ENCODE assay signal across 26 cellular contexts in genomic region chr18:23852236-23853045, GRCh38.
DNase-seq lines count a peak whose midpoint lies in the region; ATAC-seq, FAIRE-seq and TF ChIP-seq lines count a peak whose summit lies in the region.
"Had no signal": no experiment of that assay in that cellular context is flagged by ENCODE, and none has a peak within 500 bp of the region (broad histone marks: within the 10 kb centered on the region; RNA-seq: fewer than 3 reads in every experiment).

No MANE protein-coding gene starts in this region.

- no peaks in the 10 kb centered on the region for H4K20me1 ChIP-seq in HepG2 (ENCODE audit: insufficient read depth, low read length)

- peaks cover 13% of the 10 kb centered on the region for H3K4me1 Mint-ChIP-seq in activated naive CD8-positive, alpha-beta T cell treated with anti-CD3 and anti-CD28 coated beads, Interleukin-2, amount 10 ng/mL, durations not matched to agents 7 days and 5 days
- H3K4me1 Mint-ChIP-seq in glutamatergic neuron (ENCODE audit: low read depth, unreplicated experiment) = peaks cover 9% of the 10 kb centered on the region
- H3K4me1 Mint-ChIP-seq: brain had no signal

- no peaks in the 10 kb centered on the region for H3K9me3 ChIP-seq in HepG2 (ENCODE audit: low read length)
- H3K9me3 ChIP-seq in right lobe of liver = no peaks in the 10 kb centered on the region
- H3K9me3 ChIP-seq: colonic mucosa, HAP-1, SK-N-SH had no signal

- in situ Hi-C loops in HepG2 (cut with HindIII; ENCODE audit: extremely low pct_ligation_motif_present, low pct_unique_long_range_greater_than_20kb) = no loop called here

- no peak for TF ChIP-seq CTCF in HepG2 (CRISPR knock-in tag; IDR thresholded peaks at IDR 0.05)
- TF ChIP-seq CTCF in right lobe of liver (IDR thresholded peaks at IDR 0.05) = no peak
- TF ChIP-seq CTCF in glutamatergic neuron (IDR thresholded peaks at IDR 0.05; ENCODE audit: partially characterized antibody, unreplicated experiment) = no peak

- H3K27ac Mint-ChIP-seq in activated naive CD8-positive, alpha-beta T cell treated with anti-CD3 and anti-CD28 coated beads, Interleukin-2, amount 10 ng/mL, durations not matched to agents 7 days and 5 days = peak overlapping the region; percentile 17
- no peak overlapping the region for H3K27ac Mint-ChIP-seq in glutamatergic neuron (ENCODE audit: unreplicated experiment)
- H3K27ac Mint-ChIP-seq: brain, nephron progenitor cell had no signal

- H3K4me1 ChIP-seq in HepG2 (ENCODE audit: insufficient read depth, low read length) = peaks cover 18% of the 10 kb centered on the region
- H3K4me1 ChIP-seq in right lobe of liver = peaks cover 0 to 12% (median 5%) of the 10 kb centered on the region in 4 donors
- H3K4me1 ChIP-seq: colonic mucosa, HAP-1 had no signal

- no peak for FAIRE-seq in HepG2 (lab: Jason Lieb, UNC)

- H3K4me2 ChIP-seq in HepG2 (ENCODE audit: low read depth, low read length) = no peak overlapping the region
- H3K4me2 ChIP-seq: PC-9, SK-N-SH had no signal

- H3K79me2 ChIP-seq in HepG2 (ENCODE audit: insufficient read depth, low read length) = no peaks in the 10 kb centered on the region

- TF ChIP-seq EP300 in HepG2 (IDR thresholded peaks at IDR 0.05; ENCODE audit: low read depth in 2 of 2, low read length in 2 of 2) (no peak), HepG2 (CRISPR knock-in tag; IDR thresholded peaks at IDR 0.05; ENCODE audit: borderline replicate concordance) (no peak)

- H3K4me3 ChIP-seq in HepG2 (replicated peaks in 1 of 3; ENCODE audit: insufficient read depth in 1 of 3, low read depth in 2 of 3, low read length in 3 of 3) (no peak overlapping the region), right lobe of liver (no peak overlapping the region)
- H3K4me3 ChIP-seq: colonic mucosa, HAP-1, PC-9 had no signal

- H3K27ac ChIP-seq in HepG2 (ENCODE audit: extremely low read length, insufficient read depth, low read length) = no peak overlapping the region
- H3K27ac ChIP-seq in right lobe of liver = no peak overlapping the region
- H3K27ac ChIP-seq: colonic mucosa, HL-60, PC-9 had no signal

- no peaks in the 10 kb centered on the region for H3K36me3 Mint-ChIP-seq in activated naive CD8-positive, alpha-beta T cell treated with anti-CD3 and anti-CD28 coated beads, Interleukin-2, amount 10 ng/mL, durations not matched to agents 7 days and 5 days
- H3K36me3 Mint-ChIP-seq in glutamatergic neuron (ENCODE audit: unreplicated experiment) = no peaks in the 10 kb centered on the region
- H3K36me3 Mint-ChIP-seq: brain, IgD-negative memory B cell had no signal

- TF ChIP-seq RAD21 in HepG2 (CRISPR knock-in tag; IDR thresholded peaks at IDR 0.05) = no peak

- POLR2A ChIA-PET in HepG2 (lab: Yijun Ruan, JAX) = no interaction called here
- POLR2A ChIA-PET in activated naive CD8-positive, alpha-beta T cell treated with anti-CD3 and anti-CD28 coated beads, Interleukin-2, amount 10 ng/mL, durations not matched to agents 7 days and 5 days (lab: Charles Lee) = no interaction called here

- DNase-seq in HepG2 (ENCODE audit: low spot score) (no peak), right lobe of liver (no peak), MV-4-11 (lab: John Stamatoyannopoulos, UW) (peak; percentile 71), T-helper 1 cell (no peak), glutamatergic neuron (no peak), inferior parietal cortex (ENCODE audit: extremely low spot score) (no peak)
- no peak for DNase-seq in activated naive CD8-positive, alpha-beta T cell treated with anti-CD3 and anti-CD28 coated beads, Interleukin-2, amount 10 ng/mL, durations not matched to agents 7 days and 5 days
- DNase-seq: ACHN; activated CD4-positive, alpha-beta T cell treated with anti-CD3 and anti-CD28 coated beads for 48 hours; activated naive CD4-positive, alpha-beta T cell; colonic mucosa; foreskin melanocyte; mammary epithelial cell; NCI-H1105 treated with DMSO at 0.1 percent for 48 hours; NCI-H524; nephron progenitor cell; PC-9; SK-N-SH; stimulated activated CD4-positive, alpha-beta T cell treated with anti-CD3 and anti-CD28 coated beads, Interleukin-12 subunit alpha, Interleukin-12 subunit beta, amount 100 ng/mL, for 4 hours; T1000; trophoblast cell had no signal

- no TSS peak for BruUV-seq in HepG2 (replicated peaks; lab: Mats Ljungman, UMichigan)

- H3K9ac ChIP-seq in HepG2 (ENCODE audit: insufficient read depth, low read depth, low read length) = no peak overlapping the region
- H3K9ac ChIP-seq: SK-N-SH had no signal

- H3K9me3 Mint-ChIP-seq in activated naive CD8-positive, alpha-beta T cell treated with anti-CD3 and anti-CD28 coated beads, Interleukin-2, amount 10 ng/mL, durations not matched to agents 7 days and 5 days = no peaks in the 10 kb centered on the region
- no peaks in the 10 kb centered on the region for H3K9me3 Mint-ChIP-seq in glutamatergic neuron (ENCODE audit: unreplicated experiment)
- H3K9me3 Mint-ChIP-seq: nephron progenitor cell had no signal

- peaks cover 2% of the 10 kb centered on the region for H3K27me3 Mint-ChIP-seq in activated naive CD8-positive, alpha-beta T cell treated with anti-CD3 and anti-CD28 coated beads, Interleukin-2, amount 10 ng/mL, durations not matched to agents 7 days and 5 days
- H3K27me3 Mint-ChIP-seq in glutamatergic neuron (ENCODE audit: unreplicated experiment) = peaks cover 7% of the 10 kb centered on the region
- H3K27me3 Mint-ChIP-seq: IgD-negative memory B cell had no signal

- no peak overlapping the region for H2AFZ ChIP-seq in HepG2 (ENCODE audit: low read length)
- H2AFZ ChIP-seq: PC-9 had no signal

- H3K36me3 ChIP-seq in HepG2 (replicated peaks in 1 of 2; ENCODE audit: control insufficient read depth in 1 of 2, insufficient read depth in 2 of 2, low read length in 2 of 2) (no peaks in the 10 kb centered on the region), right lobe of liver (no peaks in the 10 kb centered on the region)
- H3K36me3 ChIP-seq: colonic mucosa, HAP-1 had no signal

- WGBS in HepG2 (ENCODE audit: low lambda C conversion rate) = 73% methylated on average over 4 of the region's 4 CpGs
- WGBS in right lobe of liver (ENCODE audit: insufficient coverage, low coverage, low lambda C conversion rate, missing lambda C conversion rate) = 89% methylated on average over 3 of the region's 4 CpGs

- H3K4me3 Mint-ChIP-seq in activated naive CD8-positive, alpha-beta T cell treated with anti-CD3 and anti-CD28 coated beads, Interleukin-2, amount 10 ng/mL, durations not matched to agents 7 days and 5 days = no peak overlapping the region
- H3K4me3 Mint-ChIP-seq in glutamatergic neuron (ENCODE audit: unreplicated experiment) = no peak overlapping the region
- H3K4me3 Mint-ChIP-seq: brain, nephron progenitor cell had no signal

- H3K27me3 ChIP-seq in HepG2 (ENCODE audit: control insufficient read depth in 1 of 2, insufficient read depth in 2 of 2, low read length in 2 of 2) (no peaks in the 10 kb centered on the region), right lobe of liver (no peaks in the 10 kb centered on the region)
- H3K27me3 ChIP-seq: colonic mucosa had no signal

- CTCF ChIA-PET in HepG2 (lab: Yijun Ruan, JAX; ENCODE audit: low intra/inter-chr PET ratio, low total read pairs) = no interaction called here

- intact Hi-C loops in HepG2 (cut with micrococcal nuclease; ENCODE audit: unreplicated experiment) (no loop called here), right lobe of liver (cut with DNase I) (no loop called here)

- no peak for ATAC-seq in HepG2
- no peak for ATAC-seq in right lobe of liver
- no peak for ATAC-seq in activated naive CD8-positive, alpha-beta T cell treated with anti-CD3 and anti-CD28 coated beads, Interleukin-2, amount 10 ng/mL, durations not matched to agents 7 days and 5 days (ENCODE audit: low read depth)
- no peak for ATAC-seq in GM21526 (IDR thresholded peaks at IDR 0.05; ENCODE audit: low FRiP score, unreplicated experiment)

- no peak for TF ChIP-seq POLR2A in HepG2 (IDR thresholded peaks at IDR 0.05; ENCODE audit: insufficient read depth in 1 of 2, low read depth in 2 of 2, low read length in 2 of 2)
- no peak for TF ChIP-seq POLR2A in right lobe of liver (IDR thresholded peaks at IDR 0.05)

TF ChIP-seq in HepG2, 621 proteins besides CTCF, POLR2A, EP300 and RAD21:
- TF ChIP-seq PREB (CRISPR knock-in tag; IDR thresholded peaks at IDR 0.05) = no peak
- TF ChIP-seq ATF7 (IDR thresholded peaks at IDR 0.05) = 0 out of 2 replicates have a peak, but pooled peaks have one; percentile 27
- TF ChIP-seq ATF7 (CRISPR knock-in tag; IDR thresholded peaks at IDR 0.05) = no peak
